8 cellular contexts compared by ENCODE assay signal in the genomic region with DNA sequence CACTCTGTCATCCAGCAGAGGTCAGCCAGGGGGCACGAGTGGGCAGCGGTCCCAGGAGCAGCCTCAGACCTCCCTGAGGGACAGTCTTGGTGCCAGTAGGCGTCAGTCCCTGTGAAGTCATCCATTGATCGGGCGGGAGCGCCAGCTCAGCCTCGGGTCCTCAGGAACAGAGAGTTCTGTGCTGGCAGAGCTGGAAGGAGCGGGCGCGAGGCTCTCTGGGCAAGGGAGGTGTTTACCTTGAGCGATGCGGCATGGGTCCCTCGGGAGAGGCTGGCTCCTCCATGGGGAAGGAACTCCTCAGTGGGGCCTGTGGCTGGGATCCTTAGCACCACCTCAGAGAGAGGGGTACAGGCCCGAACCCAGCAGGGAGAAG.
DNase-seq lines count a peak whose midpoint lies in the region; ATAC-seq and TF ChIP-seq lines count a peak whose summit lies in the region.

No MANE protein-coding gene starts in this region.

- 17 to 40% (median 27%) methylated on average over 1 to 14 of the region's 14 CpGs for WGBS in heart left ventricle, 4 donors

- DNase-seq in COLO668 (lab: John Stamatoyannopoulos, UW; ENCODE audit: unreplicated experiment), result peak; percentile 5
- DNase-seq in NCI-H69 (lab: John Stamatoyannopoulos, UW), result peak; percentile 27
- DNase-seq in heart left ventricle, result peak in 4 of 5 donors; percentile 73 to 92 (median 88)
- peak; percentile 74 for DNase-seq in putamen (ENCODE audit: low spot score)
- DNase-seq in SHP77 treated with DMSO at 0.1 percent for 48 hours (lab: John Stamatoyannopoulos, UW), result no peak
- no peak for DNase-seq in NCI-H1694 treated with DMSO at 0.1 percent for 48 hours (lab: John Stamatoyannopoulos, UW)

- intact Hi-C loops in heart left ventricle (cut with DNase I), result loop anchor here in 1 of 10 donors (2.0 kb wide), 1 partner anchor 21 kb away; no protein-coding TSS in a partner anchor

- H3K27me3 ChIP-seq in heart left ventricle, result no peaks in the 10 kb centered on the region

- peak overlapping the region in 2 of 12 donors; percentile 0 to 73 for H3K4me3 ChIP-seq in heart left ventricle

- H3K4me1 ChIP-seq in heart left ventricle, result peaks cover 34 to 98% (median 85%) of the 10 kb centered on the region in 12 donors

- H3K27ac ChIP-seq in heart left ventricle, result peak overlapping the region; percentile 65 to 93 (median 88)

- no peak for TF ChIP-seq POLR2A in heart left ventricle (IDR thresholded peaks at IDR 0.05)

- no peaks in the 10 kb centered on the region for H3K9me3 ChIP-seq in heart left ventricle

- ATAC-seq in heart left ventricle, result peak; percentile 29 to 67 (median 65)
- no peak for ATAC-seq in esophagus mucosa
- no peak for ATAC-seq in HG03342 (IDR thresholded peaks at IDR 0.05; ENCODE audit: unreplicated experiment)

- no peaks in the 10 kb centered on the region for H3K36me3 ChIP-seq in heart left ventricle

- no peak for TF ChIP-seq CTCF in heart left ventricle (IDR thresholded peaks at IDR 0.05)

Comparison
In these comparisons a context has a peak if more than half of its experiments do, and no peak if none do; other contexts are left out.
1. DNase-seq: peak in COLO668 (single experiment), NCI-H69 (single experiment), heart left ventricle (4 of 5) and putamen (single experiment); none in SHP77 treated with DMSO at 0.1 percent for 48 hours (single experiment) and NCI-H1694 treated with DMSO at 0.1 percent for 48 hours (single experiment).
2. ATAC-seq: peak in heart left ventricle (4 of 4); none in esophagus mucosa (single experiment) and HG03342 (single experiment).